ENCODE assay signal across 1 cellular context in the genomic region with DNA sequence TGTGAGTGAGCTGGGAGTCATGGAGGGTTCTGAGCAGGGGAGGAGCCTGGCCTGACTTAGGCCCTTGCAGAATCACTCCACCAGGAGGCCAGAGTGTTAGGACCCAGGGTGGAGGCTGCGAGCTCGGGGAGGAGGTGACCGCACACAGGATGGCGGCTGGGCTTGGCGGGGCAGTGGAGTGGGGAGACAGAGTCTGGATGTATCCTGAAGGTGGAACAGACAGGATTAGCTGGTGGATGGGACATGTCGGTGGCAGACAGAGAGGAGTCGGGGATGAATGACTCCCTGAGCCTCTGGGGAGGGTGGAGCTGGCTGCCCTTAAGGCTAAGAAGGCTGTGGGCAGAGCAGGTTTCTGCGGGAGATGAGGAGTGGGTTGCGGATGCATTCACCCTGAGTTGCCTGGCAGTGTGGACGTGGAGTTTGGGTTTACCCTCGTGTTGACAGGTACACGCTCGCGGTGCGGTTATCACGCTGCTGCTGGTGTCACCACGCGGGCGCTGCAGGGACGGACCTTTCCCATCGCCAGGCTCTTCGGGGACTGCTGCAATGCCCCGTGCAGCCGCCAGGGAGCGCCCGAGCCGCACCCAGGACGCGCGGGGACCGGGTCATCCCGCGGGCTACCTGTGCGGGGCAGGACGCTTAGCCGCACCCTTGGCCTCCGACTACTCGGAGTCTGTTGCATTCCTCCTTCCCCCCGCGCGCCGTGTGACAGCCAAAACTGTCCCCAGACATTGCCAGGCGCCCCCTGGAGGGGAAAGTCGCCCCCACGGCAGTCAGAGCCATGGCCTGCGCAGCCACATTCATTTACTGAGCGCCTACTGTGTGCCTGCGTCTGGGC.
TF ChIP-seq lines count a peak whose summit lies in the region.

No MANE protein-coding gene starts in this region.

TF ChIP-seq in K562, 482 proteins besides CTCF, POLR2A, EP300 and RAD21 (continued from another document):
- TF ChIP-seq, protein P1, sequence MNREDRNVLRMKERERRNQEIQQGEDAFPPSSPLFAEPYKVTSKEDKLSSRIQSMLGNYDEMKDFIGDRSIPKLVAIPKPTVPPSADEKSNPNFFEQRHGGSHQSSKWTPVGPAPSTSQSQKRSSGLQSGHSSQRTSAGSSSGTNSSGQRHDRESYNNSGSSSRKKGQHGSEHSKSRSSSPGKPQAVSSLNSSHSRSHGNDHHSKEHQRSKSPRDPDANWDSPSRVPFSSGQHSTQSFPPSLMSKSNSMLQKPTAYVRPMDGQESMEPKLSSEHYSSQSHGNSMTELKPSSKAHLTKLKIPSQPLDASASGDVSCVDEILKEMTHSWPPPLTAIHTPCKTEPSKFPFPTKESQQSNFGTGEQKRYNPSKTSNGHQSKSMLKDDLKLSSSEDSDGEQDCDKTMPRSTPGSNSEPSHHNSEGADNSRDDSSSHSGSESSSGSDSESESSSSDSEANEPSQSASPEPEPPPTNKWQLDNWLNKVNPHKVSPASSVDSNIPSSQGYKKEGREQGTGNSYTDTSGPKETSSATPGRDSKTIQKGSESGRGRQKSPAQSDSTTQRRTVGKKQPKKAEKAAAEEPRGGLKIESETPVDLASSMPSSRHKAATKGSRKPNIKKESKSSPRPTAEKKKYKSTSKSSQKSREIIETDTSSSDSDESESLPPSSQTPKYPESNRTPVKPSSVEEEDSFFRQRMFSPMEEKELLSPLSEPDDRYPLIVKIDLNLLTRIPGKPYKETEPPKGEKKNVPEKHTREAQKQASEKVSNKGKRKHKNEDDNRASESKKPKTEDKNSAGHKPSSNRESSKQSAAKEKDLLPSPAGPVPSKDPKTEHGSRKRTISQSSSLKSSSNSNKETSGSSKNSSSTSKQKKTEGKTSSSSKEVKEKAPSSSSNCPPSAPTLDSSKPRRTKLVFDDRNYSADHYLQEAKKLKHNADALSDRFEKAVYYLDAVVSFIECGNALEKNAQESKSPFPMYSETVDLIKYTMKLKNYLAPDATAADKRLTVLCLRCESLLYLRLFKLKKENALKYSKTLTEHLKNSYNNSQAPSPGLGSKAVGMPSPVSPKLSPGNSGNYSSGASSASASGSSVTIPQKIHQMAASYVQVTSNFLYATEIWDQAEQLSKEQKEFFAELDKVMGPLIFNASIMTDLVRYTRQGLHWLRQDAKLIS (CRISPR knock-in tag; IDR thresholded peaks at IDR 0.05) = peak; percentile 66; the same call in 1 of the 2 replicates
- peak; percentile 67 for TF ChIP-seq ATF7 (IDR thresholded peaks at IDR 0.05)
- 0 out of 2 replicates have a peak, but pooled peaks have one; percentile 21 for TF ChIP-seq HDGF (IDR thresholded peaks at IDR 0.05)
- peak in 1 of 2 experiments; percentile 76; a peak in 2 of 4 replicates for TF ChIP-seq SRF (CRISPR knock-in tag; IDR thresholded peaks at IDR 0.05)
- peak; percentile 51 for TF ChIP-seq SAP30 (IDR thresholded peaks at IDR 0.05; ENCODE audit: borderline replicate concordance, insufficient read depth, low read depth, low read length, poor library complexity, severe bottlenecking)
- TF ChIP-seq, protein P2, sequence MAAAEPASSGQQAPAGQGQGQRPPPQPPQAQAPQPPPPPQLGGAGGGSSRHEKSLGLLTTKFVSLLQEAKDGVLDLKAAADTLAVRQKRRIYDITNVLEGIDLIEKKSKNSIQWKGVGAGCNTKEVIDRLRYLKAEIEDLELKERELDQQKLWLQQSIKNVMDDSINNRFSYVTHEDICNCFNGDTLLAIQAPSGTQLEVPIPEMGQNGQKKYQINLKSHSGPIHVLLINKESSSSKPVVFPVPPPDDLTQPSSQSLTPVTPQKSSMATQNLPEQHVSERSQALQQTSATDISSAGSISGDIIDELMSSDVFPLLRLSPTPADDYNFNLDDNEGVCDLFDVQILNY (CRISPR knock-in tag; IDR thresholded peaks at IDR 0.05) = 0 out of 2 replicates have a peak, but pooled peaks have one; percentile 56
- TF ChIP-seq KDM5B (IDR thresholded peaks at IDR 0.05; ENCODE audit: insufficient replicate concordance, low read depth, low read length) = no peak
- no peak for TF ChIP-seq CSDE1 (IDR thresholded peaks at IDR 0.05)
- peak; percentile 4 for TF ChIP-seq ZNF146 (CRISPR knock-in tag; IDR thresholded peaks at IDR 0.05; ENCODE audit: unreplicated experiment)
- TF ChIP-seq HDAC1 (IDR thresholded peaks at IDR 0.05) = peak in 1 of 2 experiments; percentile 87; a peak in 2 of 4 replicates
- 0 out of 4 replicates have a peak, but pooled peaks of 1 of the 2 experiments have one; percentile 45 for TF ChIP-seq KDM1A (IDR thresholded peaks at IDR 0.05)
- TF ChIP-seq BDP1 (IDR thresholded peaks at IDR 0.05; ENCODE audit: insufficient read depth, insufficient read length) = no peak
- TF ChIP-seq NR2C2 (CRISPR knock-in tag; IDR thresholded peaks at IDR 0.05) = peak; percentile 77; the same call in 1 of the 2 replicates
- no peak for TF ChIP-seq NR2C2 (tag; IDR thresholded peaks at IDR 0.05)
- peak in 1 of 2 experiments; percentile 62; a peak in 1 of 4 replicates for TF ChIP-seq KDM4B (IDR thresholded peaks at IDR 0.05; ENCODE audit: borderline replicate concordance in 2 of 2, low read depth in 1 of 2)
- TF ChIP-seq, protein P3, sequence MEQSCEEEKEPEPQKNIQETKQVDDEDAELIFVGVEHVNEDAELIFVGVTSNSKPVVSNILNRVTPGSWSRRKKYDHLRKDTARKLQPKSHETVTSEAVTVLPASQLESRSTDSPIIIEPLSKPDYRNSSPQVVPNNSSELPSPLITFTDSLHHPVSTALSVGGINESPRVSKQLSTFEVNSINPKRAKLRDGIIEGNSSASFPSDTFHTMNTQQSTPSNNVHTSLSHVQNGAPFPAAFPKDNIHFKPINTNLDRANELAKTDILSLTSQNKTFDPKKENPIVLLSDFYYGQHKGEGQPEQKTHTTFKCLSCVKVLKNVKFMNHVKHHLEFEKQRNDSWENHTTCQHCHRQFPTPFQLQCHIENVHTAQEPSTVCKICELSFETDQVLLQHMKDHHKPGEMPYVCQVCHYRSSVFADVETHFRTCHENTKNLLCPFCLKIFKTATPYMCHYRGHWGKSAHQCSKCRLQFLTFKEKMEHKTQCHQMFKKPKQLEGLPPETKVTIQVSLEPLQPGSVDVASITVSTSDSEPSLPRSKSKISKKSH (CRISPR knock-in tag; IDR thresholded peaks at IDR 0.05) = no peak
- no peak for TF ChIP-seq ZNF217 (CRISPR knock-in tag; IDR thresholded peaks at IDR 0.05)
- TF ChIP-seq, protein P4, sequence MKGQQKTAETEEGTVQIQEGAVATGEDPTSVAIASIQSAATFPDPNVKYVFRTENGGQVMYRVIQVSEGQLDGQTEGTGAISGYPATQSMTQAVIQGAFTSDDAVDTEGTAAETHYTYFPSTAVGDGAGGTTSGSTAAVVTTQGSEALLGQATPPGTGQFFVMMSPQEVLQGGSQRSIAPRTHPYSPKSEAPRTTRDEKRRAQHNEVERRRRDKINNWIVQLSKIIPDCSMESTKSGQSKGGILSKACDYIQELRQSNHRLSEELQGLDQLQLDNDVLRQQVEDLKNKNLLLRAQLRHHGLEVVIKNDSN (CRISPR knock-in tag; IDR thresholded peaks at IDR 0.05) = peak; percentile 45
- TF ChIP-seq JUN (IDR thresholded peaks at IDR 0.05; ENCODE audit: borderline replicate concordance, low read depth, low read length) = no peak
- TF ChIP-seq JUN (CRISPR knock-in tag; IDR thresholded peaks at IDR 0.05; ENCODE audit: borderline replicate concordance) = peak; percentile 25; the same call in 1 of the 2 replicates
- TF ChIP-seq PHF8 (IDR thresholded peaks at IDR 0.05; ENCODE audit: borderline replicate concordance, low read length) = peak; percentile 25; the same call in 1 of the 2 replicates
- TF ChIP-seq NONO (IDR thresholded peaks at IDR 0.05; ENCODE audit: low read depth in 2 of 2, low read length in 1 of 2) = peak in 1 of 2 experiments; percentile 69; a peak in 2 of 4 replicates
- TF ChIP-seq, protein P5, sequence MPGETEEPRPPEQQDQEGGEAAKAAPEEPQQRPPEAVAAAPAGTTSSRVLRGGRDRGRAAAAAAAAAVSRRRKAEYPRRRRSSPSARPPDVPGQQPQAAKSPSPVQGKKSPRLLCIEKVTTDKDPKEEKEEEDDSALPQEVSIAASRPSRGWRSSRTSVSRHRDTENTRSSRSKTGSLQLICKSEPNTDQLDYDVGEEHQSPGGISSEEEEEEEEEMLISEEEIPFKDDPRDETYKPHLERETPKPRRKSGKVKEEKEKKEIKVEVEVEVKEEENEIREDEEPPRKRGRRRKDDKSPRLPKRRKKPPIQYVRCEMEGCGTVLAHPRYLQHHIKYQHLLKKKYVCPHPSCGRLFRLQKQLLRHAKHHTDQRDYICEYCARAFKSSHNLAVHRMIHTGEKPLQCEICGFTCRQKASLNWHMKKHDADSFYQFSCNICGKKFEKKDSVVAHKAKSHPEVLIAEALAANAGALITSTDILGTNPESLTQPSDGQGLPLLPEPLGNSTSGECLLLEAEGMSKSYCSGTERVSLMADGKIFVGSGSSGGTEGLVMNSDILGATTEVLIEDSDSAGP (CRISPR knock-in tag; IDR thresholded peaks at IDR 0.05) = peak; percentile 15; the same call in 1 of the 2 replicates
- peak; percentile 56 for TF ChIP-seq SIN3B (IDR thresholded peaks at IDR 0.05; ENCODE audit: low read depth)
- TF ChIP-seq, protein P6, sequence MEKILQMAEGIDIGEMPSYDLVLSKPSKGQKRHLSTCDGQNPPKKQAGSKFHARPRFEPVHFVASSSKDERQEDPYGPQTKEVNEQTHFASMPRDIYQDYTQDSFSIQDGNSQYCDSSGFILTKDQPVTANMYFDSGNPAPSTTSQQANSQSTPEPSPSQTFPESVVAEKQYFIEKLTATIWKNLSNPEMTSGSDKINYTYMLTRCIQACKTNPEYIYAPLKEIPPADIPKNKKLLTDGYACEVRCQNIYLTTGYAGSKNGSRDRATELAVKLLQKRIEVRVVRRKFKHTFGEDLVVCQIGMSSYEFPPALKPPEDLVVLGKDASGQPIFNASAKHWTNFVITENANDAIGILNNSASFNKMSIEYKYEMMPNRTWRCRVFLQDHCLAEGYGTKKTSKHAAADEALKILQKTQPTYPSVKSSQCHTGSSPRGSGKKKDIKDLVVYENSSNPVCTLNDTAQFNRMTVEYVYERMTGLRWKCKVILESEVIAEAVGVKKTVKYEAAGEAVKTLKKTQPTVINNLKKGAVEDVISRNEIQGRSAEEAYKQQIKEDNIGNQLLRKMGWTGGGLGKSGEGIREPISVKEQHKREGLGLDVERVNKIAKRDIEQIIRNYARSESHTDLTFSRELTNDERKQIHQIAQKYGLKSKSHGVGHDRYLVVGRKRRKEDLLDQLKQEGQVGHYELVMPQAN (IDR thresholded peaks at IDR 0.05; ENCODE audit: borderline replicate concordance) = peak; percentile 82
- peak; percentile 100 for TF ChIP-seq STAG1 (CRISPR knock-in tag; IDR thresholded peaks at IDR 0.05; ENCODE audit: borderline replicate concordance)
- TF ChIP-seq ZNF24 (IDR thresholded peaks at IDR 0.05) = peak; percentile 54; the same call in 1 of the 2 replicates
- no peak for TF ChIP-seq PML (IDR thresholded peaks at IDR 0.05; ENCODE audit: low read length)
- peak; percentile 85; the same call in 1 of the 2 replicates for TF ChIP-seq KAT7 (CRISPR knock-in tag; IDR thresholded peaks at IDR 0.05; ENCODE audit: borderline replicate concordance)
- TF ChIP-seq LARP7 (IDR thresholded peaks at IDR 0.05) = 0 out of 2 replicates have a peak, but pooled peaks have one; percentile 61
- TF ChIP-seq THRAP3 (IDR thresholded peaks at IDR 0.05; ENCODE audit: borderline replicate concordance) = no peak
- peak; percentile 97 for TF ChIP-seq CTBP1 (IDR thresholded peaks at IDR 0.05; ENCODE audit: borderline replicate concordance)
- TF ChIP-seq ATF1 (CRISPR knock-in tag; IDR thresholded peaks at IDR 0.05) = no peak
- peak; percentile 72 for TF ChIP-seq ATF1 (tag; IDR thresholded peaks at IDR 0.05)
- TF ChIP-seq ETV6 (IDR thresholded peaks at IDR 0.05; ENCODE audit: borderline replicate concordance in 1 of 2, low read depth in 2 of 2, low read length in 1 of 2) = no peak
- TF ChIP-seq ETV6 (CRISPR knock-in tag; IDR thresholded peaks at IDR 0.05; ENCODE audit: borderline replicate concordance) = 0 out of 2 replicates have a peak, but pooled peaks have one; percentile 37
- no peak for TF ChIP-seq WHSC1 (IDR thresholded peaks at IDR 0.05; ENCODE audit: low read length)
- TF ChIP-seq MIER1 (IDR thresholded peaks at IDR 0.05; ENCODE audit: low read depth) = no peak
- TF ChIP-seq, protein P7, sequence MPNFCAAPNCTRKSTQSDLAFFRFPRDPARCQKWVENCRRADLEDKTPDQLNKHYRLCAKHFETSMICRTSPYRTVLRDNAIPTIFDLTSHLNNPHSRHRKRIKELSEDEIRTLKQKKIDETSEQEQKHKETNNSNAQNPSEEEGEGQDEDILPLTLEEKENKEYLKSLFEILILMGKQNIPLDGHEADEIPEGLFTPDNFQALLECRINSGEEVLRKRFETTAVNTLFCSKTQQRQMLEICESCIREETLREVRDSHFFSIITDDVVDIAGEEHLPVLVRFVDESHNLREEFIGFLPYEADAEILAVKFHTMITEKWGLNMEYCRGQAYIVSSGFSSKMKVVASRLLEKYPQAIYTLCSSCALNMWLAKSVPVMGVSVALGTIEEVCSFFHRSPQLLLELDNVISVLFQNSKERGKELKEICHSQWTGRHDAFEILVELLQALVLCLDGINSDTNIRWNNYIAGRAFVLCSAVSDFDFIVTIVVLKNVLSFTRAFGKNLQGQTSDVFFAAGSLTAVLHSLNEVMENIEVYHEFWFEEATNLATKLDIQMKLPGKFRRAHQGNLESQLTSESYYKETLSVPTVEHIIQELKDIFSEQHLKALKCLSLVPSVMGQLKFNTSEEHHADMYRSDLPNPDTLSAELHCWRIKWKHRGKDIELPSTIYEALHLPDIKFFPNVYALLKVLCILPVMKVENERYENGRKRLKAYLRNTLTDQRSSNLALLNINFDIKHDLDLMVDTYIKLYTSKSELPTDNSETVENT (CRISPR knock-in tag; IDR thresholded peaks at IDR 0.05) = peak; percentile 54; the same call in 1 of the 2 replicates
- 0 out of 2 replicates have a peak, but pooled peaks have one; percentile 26 for TF ChIP-seq RNF2 (IDR thresholded peaks at IDR 0.05)
